Comparison of ENCODE assay signal across 13 cellular contexts in the genomic region with DNA sequence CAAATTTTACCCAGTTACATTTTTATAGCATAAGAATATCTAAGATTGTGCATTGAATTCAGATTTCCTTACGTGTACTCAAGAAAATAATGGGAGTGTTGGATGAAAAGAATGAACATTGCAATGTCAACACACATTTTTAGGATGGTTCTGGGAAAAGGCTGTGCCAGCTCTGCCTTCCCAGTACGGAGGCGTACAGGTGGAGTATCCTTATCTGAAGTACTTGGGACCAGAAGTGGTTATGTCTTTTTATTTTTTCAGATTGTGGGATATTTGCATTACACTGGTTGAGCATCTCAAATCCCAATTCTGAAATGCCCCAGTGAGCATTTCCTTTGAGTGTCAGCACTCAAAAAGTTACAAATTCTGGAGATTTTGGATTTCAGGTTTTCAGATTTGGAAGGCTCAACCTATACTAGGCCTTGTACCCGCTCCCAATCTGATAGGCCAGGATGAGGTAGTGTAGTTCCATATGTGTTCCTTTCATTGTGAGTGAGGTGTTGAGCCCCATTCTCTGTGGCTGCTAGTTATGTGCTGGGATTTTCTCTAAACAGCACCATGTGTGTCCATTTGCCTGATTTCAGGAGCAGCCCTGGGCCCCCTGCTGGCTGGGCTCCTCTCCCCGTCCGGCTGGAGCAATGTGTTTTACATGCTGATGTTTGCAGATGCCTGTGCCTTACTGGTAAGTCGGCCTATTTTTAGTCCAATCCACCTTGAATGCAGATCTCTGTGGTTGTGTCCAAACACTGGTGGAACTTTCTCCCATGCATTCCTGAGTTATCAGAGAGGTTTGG.
DNase-seq lines count a peak whose midpoint lies in the region; ATAC-seq, FAIRE-seq and TF ChIP-seq lines count a peak whose summit lies in the region.
"Had no signal": no experiment of that assay in that cellular context is flagged by ENCODE, and none has a peak within 500 bp of the region (broad histone marks: within the 10 kb centered on the region; RNA-seq: fewer than 3 reads in every experiment).

No MANE protein-coding gene starts in this region.

- H3K18ac ChIP-seq in IMR-90 (ENCODE audit: low read depth, low read length), result no peak overlapping the region

- H2BK15ac ChIP-seq in IMR-90 (ENCODE audit: low read depth, low read length), result no peak overlapping the region

- H3K36me3 ChIP-seq in IMR-90 (ENCODE audit: control insufficient read depth, insufficient read depth, low read length) (no peaks in the 10 kb centered on the region), endodermal cell (ENCODE audit: control insufficient read depth, insufficient read depth, low read length) (no peaks in the 10 kb centered on the region)

- no peak overlapping the region for H2AK5ac ChIP-seq in IMR-90 (ENCODE audit: low read depth, low read length)

- H3K27ac Mint-ChIP-seq in endodermal cell, result no peak overlapping the region
- no peak overlapping the region for H3K27ac Mint-ChIP-seq in nephron progenitor cell
- H3K27ac Mint-ChIP-seq in T-cell, result no peak overlapping the region
- H3K27ac Mint-ChIP-seq: H9 had no signal

- POLR2A ChIA-PET in IMR-90 (lab: Charles Lee; ENCODE audit: unreplicated experiment) (no interaction called here), T-cell (lab: Charles Lee) (no interaction called here)

- 60% methylated on average over 3 of the region's 7 CpGs; no CpG with 5 or more reads in 1 of the 2 experiments for WGBS in IMR-90 (ENCODE audit: extremely low coverage in 2 of 2, insufficient read length in 1 of 2), 2 experiments
- 92 to 100% methylated on average over 6 to 7 of the region's 7 CpGs for WGBS in endodermal cell (ENCODE audit: insufficient coverage in 1 of 2, insufficient read length in 1 of 2), 2 experiments

- CTCF ChIA-PET in IMR-90 (lab: Yijun Ruan, JAX), result interaction anchor here (0.7 kb wide), 1 partner anchor 26 kb away, joined by 3 read pairs; no protein-coding TSS in a partner anchor
- CTCF ChIA-PET in T-cell (lab: Charles Lee), result no interaction called here

- H4K5ac ChIP-seq in IMR-90 (ENCODE audit: low read depth, low read length), result no peak overlapping the region

- H3K4me1 ChIP-seq in IMR-90 (ENCODE audit: control insufficient read depth, insufficient read depth, low read length) (no peaks in the 10 kb centered on the region), endodermal cell (ENCODE audit: control insufficient read depth, insufficient read depth, low read length) (no peaks in the 10 kb centered on the region)
- H3K4me1 ChIP-seq: adrenal gland, tibial nerve had no signal

- no peaks in the 10 kb centered on the region for H3K79me1 ChIP-seq in IMR-90 (ENCODE audit: low read depth in 1 of 2, low read length in 2 of 2)

- H3K9ac ChIP-seq in IMR-90 (ENCODE audit: low read depth, low read length) (no peak overlapping the region), endodermal cell (ENCODE audit: extremely low read depth, low read length, poor library complexity, severe bottlenecking) (no peak overlapping the region)

- H3K4me3 Mint-ChIP-seq in endodermal cell (no peak overlapping the region), nephron progenitor cell (no peak overlapping the region), T-cell (no peak overlapping the region)
- H3K4me3 Mint-ChIP-seq: H9 had no signal

- no peak for TF ChIP-seq POLR2A in IMR-90 (IDR thresholded peaks at IDR 0.05; ENCODE audit: low read depth, low read length)

- BruUV-seq in IMR-90 (replicated peaks; lab: Mats Ljungman, UMichigan), result no TSS peak

- no peak overlapping the region for H4K91ac ChIP-seq in IMR-90 (ENCODE audit: insufficient read depth, low read depth, low read length)

- no peak overlapping the region for H2BK20ac ChIP-seq in IMR-90 (ENCODE audit: low read depth, low read length)

- peaks cover 2% of the 10 kb centered on the region; the same call in 1 of the 2 replicates for H3K9me3 ChIP-seq in IMR-90 (ENCODE audit: control insufficient read depth, insufficient read depth, low read length)
- H3K9me3 ChIP-seq in endodermal cell (ENCODE audit: control insufficient read depth, low read length), result peaks cover 16% of the 10 kb centered on the region

- no peak for FAIRE-seq in D721Med (lab: Jason Lieb, UNC)

- no peak overlapping the region for H3K23ac ChIP-seq in IMR-90 (ENCODE audit: low read depth, low read length)

- no peak overlapping the region for H4K8ac ChIP-seq in IMR-90 (ENCODE audit: low read depth in 2 of 2, low read length in 2 of 2)

- no peak overlapping the region for H3K27ac ChIP-seq in IMR-90 (ENCODE audit: insufficient read depth, low read length)
- no peak overlapping the region for H3K27ac ChIP-seq in endodermal cell (ENCODE audit: low read depth, low read length)
- H3K27ac ChIP-seq: adrenal gland, tibial nerve had no signal

- H2AFZ ChIP-seq in IMR-90 (replicated peaks; ENCODE audit: low read length, poor library complexity), result no peak overlapping the region

- no peak overlapping the region for H3K4ac ChIP-seq in IMR-90 (ENCODE audit: low read depth, low read length)

- H3K4me2 ChIP-seq in IMR-90 (ENCODE audit: low read depth, low read length), result no peak overlapping the region

- TF ChIP-seq CTCF in D721Med (IDR thresholded peaks at IDR 0.05; ENCODE audit: insufficient read depth, missing control alignments) (peak; percentile 26), IMR-90 (conservative IDR thresholded peaks at IDR 0.05; ENCODE audit: low read depth, low read length) (peak; percentile 24; the same call in 1 of the 2 replicates), endodermal cell (conservative IDR thresholded peaks at IDR 0.05) (no peak), nephron progenitor cell (IDR thresholded peaks at IDR 0.05) (peak; percentile 25)

- H3K27me3 ChIP-seq in IMR-90 (ENCODE audit: control insufficient read depth, insufficient read depth, low read length) (peaks cover 13% of the 10 kb centered on the region; the same call in 1 of the 2 replicates), endodermal cell (ENCODE audit: control insufficient read depth, insufficient read depth, low read length, poor library complexity, severe bottlenecking) (no peaks in the 10 kb centered on the region)
- H3K27me3 ChIP-seq: adrenal gland, tibial nerve had no signal

- H2BK120ac ChIP-seq in IMR-90 (ENCODE audit: low read depth, low read length), result no peak overlapping the region

- no peak overlapping the region for H3K14ac ChIP-seq in IMR-90 (replicated peaks; ENCODE audit: low read depth, low read length)

- ATAC-seq in IMR-90 (ENCODE audit: low read depth) (peak; percentile 56; the same call in 1 of the 2 replicates), T-cell (replicated peaks in 1 of 4) (no peak)

- no peaks in the 10 kb centered on the region for H3K9me1 ChIP-seq in IMR-90 (ENCODE audit: insufficient read depth, low read length)

- no peaks in the 10 kb centered on the region for H4K20me1 ChIP-seq in IMR-90 (ENCODE audit: insufficient read depth, low read length)

- H3K9me3 Mint-ChIP-seq in endodermal cell, result peaks cover 21% of the 10 kb centered on the region
- peaks cover 28% of the 10 kb centered on the region for H3K9me3 Mint-ChIP-seq in nephron progenitor cell
- H3K9me3 Mint-ChIP-seq in T-cell, result peaks cover 5 to 12% (median 9%) of the 10 kb centered on the region in 3 donors

- intact Hi-C loops in IMR-90 (cut with micrococcal nuclease), result loop anchor here (10.0 kb wide), 1 partner anchor 430 kb away; no protein-coding TSS in a partner anchor

- no peak overlapping the region for H3K4me3 ChIP-seq in IMR-90 (ENCODE audit: insufficient read depth, low read depth, low read length)
- no peak overlapping the region for H3K4me3 ChIP-seq in endodermal cell (ENCODE audit: low read length)
- H3K4me3 ChIP-seq: adrenal gland, tibial nerve had no signal

- in situ Hi-C loops in IMR-90 (cut with MboI; ENCODE audit: low sequenced_read_pairs), result loop anchor here (10.0 kb wide), 1 partner anchor 430 kb away; no protein-coding TSS in a partner anchor

- DNase-seq in D721Med (ENCODE audit: insufficient read length, low spot score) (no peak), IMR-90 (peak; percentile 13), endodermal cell (peak; percentile 40), nephron progenitor cell (no peak), T-cell (no peak), DMS79 treated with DMSO at 0.1 percent for 48 hours (lab: John Stamatoyannopoulos, UW) (no peak), NCI-H1930 (lab: John Stamatoyannopoulos, UW) (no peak), UCSD-AML1 (lab: John Stamatoyannopoulos, UW; ENCODE audit: unreplicated experiment) (no peak)
- DNase-seq: DMS79, H9, NCI-H1694 had no signal

- H3K4me1 Mint-ChIP-seq in endodermal cell (peaks cover 10% of the 10 kb centered on the region), nephron progenitor cell (peaks cover 38% of the 10 kb centered on the region), T-cell (no peaks in the 10 kb centered on the region)

- H3K56ac ChIP-seq in IMR-90 (ENCODE audit: extremely low read depth, insufficient read depth, low read length), result no peak overlapping the region

- H3K36me3 Mint-ChIP-seq in endodermal cell (ENCODE audit: low read depth), result peaks cover 85% of the 10 kb centered on the region
- peaks cover 28% of the 10 kb centered on the region for H3K36me3 Mint-ChIP-seq in nephron progenitor cell (ENCODE audit: low read depth)
- peaks cover 62% of the 10 kb centered on the region for H3K36me3 Mint-ChIP-seq in T-cell

- dilution Hi-C loops in IMR-90 (cut with HindIII; ENCODE audit: low sequenced_read_pairs, unreplicated experiment), result no loop called here

- no peaks in the 10 kb centered on the region for H3K27me3 Mint-ChIP-seq in endodermal cell (ENCODE audit: insufficient read depth)
- peaks cover 6% of the 10 kb centered on the region for H3K27me3 Mint-ChIP-seq in nephron progenitor cell (ENCODE audit: low read depth, poor library complexity)
- no peaks in the 10 kb centered on the region for H3K27me3 Mint-ChIP-seq in T-cell

- H2BK5ac ChIP-seq in IMR-90 (ENCODE audit: low read depth, low read length, poor library complexity, severe bottlenecking), result no peak overlapping the region

- peak overlapping the region; percentile 5 for H2AK9ac ChIP-seq in IMR-90 (replicated peaks; ENCODE audit: low read depth, low read length, poor library complexity)

- TF ChIP-seq RAD21 in IMR-90 (IDR thresholded peaks at IDR 0.05; ENCODE audit: low read length), result no peak

TF ChIP-seq in IMR-90, 13 proteins besides CTCF, POLR2A, EP300 and RAD21:
- peak; percentile 19; the same call in 1 of the 2 replicates for TF ChIP-seq SMC3 (IDR thresholded peaks at IDR 0.05; ENCODE audit: low read depth, low read length)
- no peak for TF ChIP-seq FOS (IDR thresholded peaks at IDR 0.05; ENCODE audit: low read depth, low read length)
TF ChIP-seq in IMR-90: peak in this region for 1.

Comparison
In these comparisons a context has a peak if more than half of its experiments do, and no peak if none do; other contexts are left out.
1. DNase-seq: peak in IMR-90 (single experiment) and endodermal cell (single experiment); none in D721Med (single experiment), nephron progenitor cell (single experiment), T-cell (0 of 34), DMS79 treated with DMSO at 0.1 percent for 48 hours (single experiment), NCI-H1930 (0 of 2) and UCSD-AML1 (single experiment).